ENCODE assay signal across 27 cellular contexts in the genomic region with DNA sequence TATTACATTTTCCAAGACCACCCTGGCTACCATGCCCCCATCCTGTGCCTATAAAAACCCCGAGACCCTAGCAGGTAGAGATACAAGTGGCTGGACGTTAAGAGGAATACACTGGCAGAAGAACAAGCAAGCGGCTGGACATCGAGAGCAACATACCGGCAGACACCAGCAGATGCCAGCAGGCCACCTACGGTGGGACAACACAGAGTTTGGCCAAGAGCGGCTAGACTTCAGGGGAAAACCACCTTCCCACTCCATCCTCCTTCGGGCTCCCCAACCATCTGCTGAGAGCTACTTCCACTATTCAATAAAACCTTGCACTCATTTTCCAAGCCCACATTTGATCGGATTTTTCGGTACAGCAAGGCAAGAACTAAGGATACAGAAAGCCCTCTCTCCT.
"Had no signal": no experiment of that assay in that cellular context is flagged by ENCODE, and none has a peak within 500 bp of the region (broad histone marks: within the 10 kb centered on the region; RNA-seq: fewer than 3 reads in every experiment).

No MANE protein-coding gene starts in this region.

- ATAC-seq: activated CD8-positive, alpha-beta T cell treated with anti-CD3 and anti-CD28 coated beads for 36 hours; activated T-cell treated with anti-CD3 and anti-CD28 coated beads, Interleukin-2, amount 50 U/mL, for 72 hours; body of pancreas; Panc1 had no signal

- H3K9me3 Mint-ChIP-seq: activated CD8-positive, alpha-beta T cell treated with anti-CD3 and anti-CD28 coated beads for 36 hours; activated naive CD8-positive, alpha-beta T cell treated with anti-CD3 and anti-CD28 coated beads, Interleukin-2, amount 10 ng/mL, durations not matched to agents 7 days and 5 days; activated T-cell treated with anti-CD3 and anti-CD28 coated beads, Interleukin-2, amount 50 U/mL, for 72 hours had no signal

- DNase-seq: activated CD4-positive, CD25-positive, alpha-beta regulatory T cell; activated CD8-positive, alpha-beta memory T cell treated with anti-CD3 and anti-CD28 coated beads, Interleukin-2, amount 50 U/mL, for 4 hours; activated CD8-positive, alpha-beta T cell treated with anti-CD3 and anti-CD28 coated beads for 36 hours; activated naive CD4-positive, alpha-beta T cell treated with anti-CD3 and anti-CD28 coated beads, Interleukin-2, amount 50 U/mL, for 16 hours; activated naive CD8-positive, alpha-beta T cell treated with anti-CD3 and anti-CD28 coated beads, Interleukin-2, amount 10 ng/mL, durations not matched to agents 7 days and 5 days; activated T-cell treated with anti-CD3 and anti-CD28 coated beads, Interleukin-2, amount 50 U/mL, for 72 hours; aorta; body of pancreas; central memory CD4-positive, alpha-beta T cell; KBM-7; NCI-H1092; NCI-H1417; NCI-H1930; NCI-H2107; NCI-H2171 treated with DMSO at 0.1 percent for 48 hours; NCI-H226; NCI-H510A; NCI-H69; NK-92 treated with Interleukin-12 subunit alpha and Interleukin-12 subunit beta, amount 100 ng/mL, for 24 hours; OCI-M1; Right ventricle myocardium superior; SK-N-SH; T-helper 1 cell; T-helper 9 cell had no signal

- H3K4me3 Mint-ChIP-seq: activated CD8-positive, alpha-beta T cell treated with anti-CD3 and anti-CD28 coated beads for 36 hours; activated naive CD8-positive, alpha-beta T cell treated with anti-CD3 and anti-CD28 coated beads, Interleukin-2, amount 10 ng/mL, durations not matched to agents 7 days and 5 days; activated T-cell treated with anti-CD3 and anti-CD28 coated beads, Interleukin-2, amount 50 U/mL, for 72 hours had no signal

- H3K27me3 ChIP-seq: body of pancreas, SJCRH30 had no signal

- H3K27ac ChIP-seq: body of pancreas, RWPE1, SJCRH30 had no signal

- H3K4me2 ChIP-seq: SK-N-SH had no signal

- H3K9ac ChIP-seq: SK-N-SH had no signal

- H3K4me1 Mint-ChIP-seq: activated naive CD8-positive, alpha-beta T cell treated with anti-CD3 and anti-CD28 coated beads, Interleukin-2, amount 10 ng/mL, durations not matched to agents 7 days and 5 days had no signal

- H3K9me3 ChIP-seq: body of pancreas, SJCRH30 had no signal

- H3K27ac Mint-ChIP-seq: activated CD8-positive, alpha-beta T cell treated with anti-CD3 and anti-CD28 coated beads for 36 hours; activated naive CD8-positive, alpha-beta T cell treated with anti-CD3 and anti-CD28 coated beads, Interleukin-2, amount 10 ng/mL, durations not matched to agents 7 days and 5 days; activated T-cell treated with anti-CD3 and anti-CD28 coated beads, Interleukin-2, amount 50 U/mL, for 72 hours had no signal

- H3K4me3 ChIP-seq: body of pancreas, SJCRH30 had no signal

- H3K27me3 Mint-ChIP-seq: activated CD8-positive, alpha-beta T cell treated with anti-CD3 and anti-CD28 coated beads for 36 hours; activated naive CD8-positive, alpha-beta T cell treated with anti-CD3 and anti-CD28 coated beads, Interleukin-2, amount 10 ng/mL, durations not matched to agents 7 days and 5 days had no signal

- H3K4me1 ChIP-seq: SJCRH30 had no signal
